In the genomic region with DNA sequence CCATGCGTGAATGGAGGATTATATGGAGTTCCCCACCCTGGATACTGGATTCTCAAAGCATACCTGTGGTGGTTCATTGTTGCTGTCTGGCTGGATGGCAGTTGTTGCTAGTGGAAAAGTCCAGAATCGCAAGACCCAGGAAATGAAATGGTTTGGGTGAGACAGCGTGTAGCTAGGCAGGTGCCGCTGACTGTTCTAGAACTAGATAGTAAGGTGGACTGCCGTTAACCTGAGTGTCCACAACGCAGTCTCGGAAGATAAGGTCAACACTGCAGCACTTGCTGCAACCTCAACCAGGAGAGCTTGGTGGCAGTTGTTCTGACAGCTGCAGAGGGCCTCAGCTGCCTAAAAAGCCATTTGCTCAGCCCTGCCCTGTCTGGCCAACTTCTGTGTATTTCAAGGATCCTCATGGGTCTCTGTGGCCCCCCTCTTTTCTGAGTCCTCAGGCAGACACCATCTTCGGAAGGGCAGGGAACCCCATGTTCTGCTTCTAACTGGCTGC, we compare ENCODE assay signal across 11 cellular contexts. TPM values are rescaled to one million over a fixed set of nuclear protein-coding genes. Genes with fewer than 3 reads are reported as not detected.
DNase-seq lines count a peak whose midpoint lies in the region; ATAC-seq, FAIRE-seq and TF ChIP-seq lines count a peak whose summit lies in the region.
"Had no signal": no experiment of that assay in that cellular context is flagged by ENCODE, and none has a peak within 500 bp of the region (broad histone marks: within the 10 kb centered on the region; RNA-seq: fewer than 3 reads in every experiment).

No MANE protein-coding gene starts in this region.

- FAIRE-seq in A549 (lab: Jason Lieb, UNC): no peak
- FAIRE-seq: G401.6 had no signal

- no peaks in the 10 kb centered on the region for H3K9me2 ChIP-seq in Loucy (replicated peaks; ENCODE audit: low read depth, low read length)

- H3K9me3 Mint-ChIP-seq in neural crest cell: no peaks in the 10 kb centered on the region
- H3K9me3 Mint-ChIP-seq: activated naive CD4-positive, alpha-beta T cell treated with anti-CD3 and anti-CD28 coated beads, Interleukin-2, amount 10 ng/mL, durations not matched to agents 7 days and 5 days had no signal

- no peaks in the 10 kb centered on the region for H3K36me3 Mint-ChIP-seq in neural crest cell (ENCODE audit: low read depth)
- H3K36me3 Mint-ChIP-seq: activated naive CD4-positive, alpha-beta T cell treated with anti-CD3 and anti-CD28 coated beads, Interleukin-2, amount 10 ng/mL, durations not matched to agents 7 days and 5 days had no signal

- ATAC-seq in A549 (no peak), HG03439 (IDR thresholded peaks at IDR 0.05; ENCODE audit: unreplicated experiment) (no peak), GM21737 (IDR thresholded peaks at IDR 0.05; ENCODE audit: unreplicated experiment) (no peak)

- intact Hi-C loops in colonic mucosa (cut with DNase I): no loop called here

- no peak overlapping the region for H3K27ac Mint-ChIP-seq in neural crest cell (ENCODE audit: unreplicated experiment)

- no peak for TF ChIP-seq EP300 in A549 (IDR thresholded peaks at IDR 0.05)

- H3K27me3 ChIP-seq in Loucy (ENCODE audit: insufficient read depth, low read length, poor library complexity, severe bottlenecking) (no peaks in the 10 kb centered on the region), colonic mucosa (no peaks in the 10 kb centered on the region)

- TF ChIP-seq RAD21 in A549 (conservative IDR thresholded peaks at IDR 0.05 in 1 of 2, IDR thresholded peaks at IDR 0.05 in 1 of 2): no peak

- DNase-seq in A549 (ENCODE audit: low read depth in 1 of 2, low spot score in 1 of 2) (no peak), colonic mucosa (no peak), neural crest cell (ENCODE audit: low read depth, low spot score) (no peak), NCI-H2081 treated with DMSO at 0.1 percent for 48 hours (lab: John Stamatoyannopoulos, UW) (no peak), NCI-H2029 treated with DMSO at 0.1 percent for 48 hours (lab: John Stamatoyannopoulos, UW) (no peak)
- DNase-seq: NCI-H510A treated with DMSO at 0.1 percent for 48 hours had no signal

- H3K4me3 ChIP-seq in A549: no peak overlapping the region
- H3K4me3 ChIP-seq in Loucy (ENCODE audit: low read length, poor library complexity, severe bottlenecking): peak overlapping the region; percentile 24
- H3K4me3 ChIP-seq in colonic mucosa: no peak overlapping the region

- H3K27ac ChIP-seq in A549 (peak overlapping the region; percentile 90 to 99), colonic mucosa (peak overlapping the region; percentile 80)

- peak overlapping the region; percentile 25 for H2AFZ ChIP-seq in Loucy (ENCODE audit: low read length)

- H3K9me3 ChIP-seq in A549: no peaks in the 10 kb centered on the region
- H3K9me3 ChIP-seq in Loucy (ENCODE audit: insufficient read depth, low read depth, low read length): no peaks in the 10 kb centered on the region
- no peaks in the 10 kb centered on the region for H3K9me3 ChIP-seq in colonic mucosa

- TF ChIP-seq CTCF in A549 (IDR thresholded peaks at IDR 0.05) (no peak), Loucy (conservative IDR thresholded peaks at IDR 0.05; ENCODE audit: low read length) (no peak), colonic mucosa (IDR thresholded peaks at IDR 0.05) (no peak), neural crest cell (conservative IDR thresholded peaks at IDR 0.05) (no peak)

- H3K79me2 ChIP-seq in Loucy (ENCODE audit: insufficient read depth, low read length): no peaks in the 10 kb centered on the region

- H3F3A ChIP-seq in Loucy (ENCODE audit: low read depth): peaks cover 22% of the 10 kb centered on the region

- WGBS in A549 (ENCODE audit: missing lambda C conversion rate): 83% methylated on average over 8 of the region's 8 CpGs

- H3K27me3 Mint-ChIP-seq in neural crest cell (ENCODE audit: low read depth): no peaks in the 10 kb centered on the region

- H3K4me3 Mint-ChIP-seq in neural crest cell: peak overlapping the region; percentile 66

- POLR2A ChIA-PET in A549 (lab: Yijun Ruan, JAX): interaction anchor here (0.8 to 4.3 kb wide), 5 partner anchors 10 to 140 kb away, joined by 3 to 44 read pairs (median 4); a partner anchor contains a TSS

- H3K4me1 ChIP-seq in A549 (peaks cover 74% of the 10 kb centered on the region), Loucy (ENCODE audit: insufficient read depth, low read length, poor library complexity, severe bottlenecking) (peaks cover 74% of the 10 kb centered on the region), colonic mucosa (peaks cover 34% of the 10 kb centered on the region)

- H3K9ac ChIP-seq in Loucy (ENCODE audit: low read depth, low read length, poor library complexity, severe bottlenecking) (peak overlapping the region; percentile 82), colonic mucosa (ENCODE audit: low read depth in 2 of 2, low read length in 2 of 2) (peak overlapping the region; percentile 17 to 58)

- H4K20me1 ChIP-seq in Loucy (ENCODE audit: insufficient read depth, low read length, poor library complexity, severe bottlenecking): no peaks in the 10 kb centered on the region

- H3K36me3 ChIP-seq in Loucy (ENCODE audit: insufficient read depth, low read length) (no peaks in the 10 kb centered on the region), colonic mucosa (no peaks in the 10 kb centered on the region)

- H3K4me1 Mint-ChIP-seq in neural crest cell: peaks cover 74% of the 10 kb centered on the region

- CTCF ChIA-PET in A549 (lab: Yijun Ruan, JAX): interaction anchor here (1.3 to 13.6 kb wide), 10 partner anchors 9 to 171 kb away, joined by 3 to 182 read pairs (median 10); a partner anchor contains a TSS

- H3K4me2 ChIP-seq in A549 (peak overlapping the region; percentile 63), Loucy (ENCODE audit: low read depth, low read length, poor library complexity, severe bottlenecking) (peak overlapping the region; percentile 57)

- TF ChIP-seq POLR2A in A549 (IDR thresholded peaks at IDR 0.05; ENCODE audit: low read length): no peak

TF ChIP-seq in A549, 52 proteins besides CTCF, POLR2A, EP300 and RAD21:
- TF ChIP-seq CHD4 (IDR thresholded peaks at IDR 0.05; ENCODE audit: borderline replicate concordance) (no peak), MYC (IDR thresholded peaks at IDR 0.05; ENCODE audit: borderline replicate concordance, low read length) (no peak), EHMT2 (IDR thresholded peaks at IDR 0.05; ENCODE audit: low read depth) (no peak), RCOR1 (IDR thresholded peaks at IDR 0.05; ENCODE audit: low read depth, low read length) (no peak), SREBF2 (IDR thresholded peaks at IDR 0.05) (no peak), HOXB5 (CRISPR knock-in tag; IDR thresholded peaks at IDR 0.05) (no peak), EHF (CRISPR knock-in tag; IDR thresholded peaks at IDR 0.05) (no peak), JUNB (IDR thresholded peaks at IDR 0.05) (no peak), CHD2 (IDR thresholded peaks at IDR 0.05; ENCODE audit: low read length, partially characterized antibody) (no peak), NPAS2 (CRISPR knock-in tag; IDR thresholded peaks at IDR 0.05; ENCODE audit: borderline replicate concordance) (no peak), POLR2AphosphoS2 (conservative IDR thresholded peaks at IDR 0.05; ENCODE audit: low read length) (no peak), MAZ (IDR thresholded peaks at IDR 0.05; ENCODE audit: borderline replicate concordance, low read depth, low read length) (no peak)
- TF ChIP-seq, protein P1, sequence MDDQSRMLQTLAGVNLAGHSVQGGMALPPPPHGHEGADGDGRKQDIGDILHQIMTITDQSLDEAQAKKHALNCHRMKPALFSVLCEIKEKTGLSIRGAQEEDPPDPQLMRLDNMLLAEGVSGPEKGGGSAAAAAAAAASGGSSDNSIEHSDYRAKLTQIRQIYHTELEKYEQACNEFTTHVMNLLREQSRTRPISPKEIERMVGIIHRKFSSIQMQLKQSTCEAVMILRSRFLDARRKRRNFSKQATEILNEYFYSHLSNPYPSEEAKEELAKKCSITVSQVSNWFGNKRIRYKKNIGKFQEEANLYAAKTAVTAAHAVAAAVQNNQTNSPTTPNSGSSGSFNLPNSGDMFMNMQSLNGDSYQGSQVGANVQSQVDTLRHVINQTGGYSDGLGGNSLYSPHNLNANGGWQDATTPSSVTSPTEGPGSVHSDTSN (IDR thresholded peaks at IDR 0.05): no peak
- TF ChIP-seq, protein P2, sequence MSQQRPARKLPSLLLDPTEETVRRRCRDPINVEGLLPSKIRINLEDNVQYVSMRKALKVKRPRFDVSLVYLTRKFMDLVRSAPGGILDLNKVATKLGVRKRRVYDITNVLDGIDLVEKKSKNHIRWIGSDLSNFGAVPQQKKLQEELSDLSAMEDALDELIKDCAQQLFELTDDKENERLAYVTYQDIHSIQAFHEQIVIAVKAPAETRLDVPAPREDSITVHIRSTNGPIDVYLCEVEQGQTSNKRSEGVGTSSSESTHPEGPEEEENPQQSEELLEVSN (IDR thresholded peaks at IDR 0.05; ENCODE audit: borderline replicate concordance, low read depth): no peak
TF ChIP-seq in A549: peak in this region for 0.

RNA-seq across cellular contexts. Expression of a gene that starts 15.5 kb away (rescaled TPM):
- 12.5 and 18.1 TPM in 2 replicates for polyA plus RNA-seq in A549 (2011; rRNA removed)
- polyA plus RNA-seq in A549 (2012; cell fraction: cytosol; rRNA removed): 15.1 and 25.7 TPM in 2 replicates
- 25.5 and 31.5 TPM in 2 replicates for polyA plus RNA-seq in A549 (2012; cell fraction: nucleus; rRNA removed)
- 20.1 to 31.0 TPM (median 28.3 TPM) in 3 replicates for polyA plus RNA-seq in A549 (2017; fragmentation: RNase III; extraction: RNeasy Plus Mini Kit Qiagen cat#74134 plus additional on column Dnase treatment)
- polyA minus RNA-seq in A549 (2011; rRNA and poly(A)+ RNA removed): 11.5 and 15.0 TPM in 2 replicates
- 10 to 100 TPM; 18.3 to 27.1 TPM for total RNA-seq in colonic mucosa
- 42.6 and 43.6 TPM in 2 replicates for total RNA-seq in neural crest cell

RNA-seq across cellular contexts. Expression of a gene that starts 54.0 kb away (rescaled TPM):
- 13.9 and 15.2 TPM in 2 replicates for polyA plus RNA-seq in A549 (2011; rRNA removed)
- polyA plus RNA-seq in A549 (2012; cell fraction: cytosol; rRNA removed): 5.2 and 7.2 TPM in 2 replicates
- 3.9 and 5.1 TPM in 2 replicates for polyA plus RNA-seq in A549 (2012; cell fraction: nucleus; rRNA removed)
- polyA plus RNA-seq in A549 (2017; fragmentation: RNase III; extraction: RNeasy Plus Mini Kit Qiagen cat#74134 plus additional on column Dnase treatment): 8.9 to 9.6 TPM (median 8.9 TPM) in 3 replicates
- polyA minus RNA-seq in A549 (2011; rRNA and poly(A)+ RNA removed): 12.4 and 15.7 TPM in 2 replicates
- total RNA-seq in colonic mucosa: 10 to 100 TPM; 18.2 to 38.4 TPM
- 28.7 and 29.8 TPM in 2 replicates for total RNA-seq in neural crest cell
